Comparison of ENCODE assay signal across 11 cellular contexts in the genomic region with DNA sequence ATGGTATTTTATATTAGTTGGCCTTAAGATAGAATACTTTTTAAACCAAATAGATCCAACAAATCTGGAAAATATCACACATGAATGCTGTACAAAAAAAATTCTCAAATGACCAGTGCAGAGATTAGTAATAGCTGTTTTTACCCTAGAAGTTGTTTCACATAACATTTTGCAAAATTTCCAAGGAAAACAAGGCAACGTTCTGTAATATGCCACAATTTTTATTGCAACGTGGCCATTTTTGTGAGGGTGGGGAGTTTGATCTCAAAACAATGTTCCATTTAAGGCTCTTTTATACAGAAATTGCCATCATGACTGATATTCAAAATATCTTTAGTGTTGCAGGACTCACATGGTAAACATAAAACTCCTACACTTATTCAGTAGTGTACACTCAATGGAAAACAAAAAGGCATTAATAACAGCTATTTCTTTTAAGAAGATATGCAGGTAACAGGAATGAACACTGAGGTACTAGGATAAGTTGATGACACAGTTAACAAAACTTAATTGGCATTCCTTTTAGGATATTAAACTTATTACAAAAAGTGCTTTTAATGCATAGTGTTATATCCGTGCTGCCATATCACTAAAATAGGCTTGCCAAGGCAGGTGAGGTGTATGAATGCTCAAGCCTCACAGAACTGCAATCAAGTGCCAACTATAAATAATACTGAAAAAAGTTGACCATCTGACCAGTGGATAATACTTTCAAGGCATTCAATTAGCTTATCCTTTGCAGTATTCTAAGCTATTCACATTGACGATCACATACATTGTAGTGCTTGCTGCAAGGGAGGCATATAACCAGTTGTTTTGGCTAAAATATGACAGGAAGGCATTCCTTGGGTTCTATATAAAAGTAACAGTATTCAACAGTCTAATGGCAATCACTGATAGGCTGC. TPM values are rescaled to one million over a fixed set of nuclear protein-coding genes. Genes with fewer than 3 reads are reported as not detected.
A peak's percentile ranks its signal among the peaks of the same experiment; 100 is the strongest.
DNase-seq lines count a peak whose midpoint lies in the region; ATAC-seq and TF ChIP-seq lines count a peak whose summit lies in the region.
"Had no signal": no experiment of that assay in that cellular context is flagged by ENCODE, and none has a peak within 500 bp of the region (broad histone marks: within the 10 kb centered on the region; RNA-seq: fewer than 3 reads in every experiment).

No MANE protein-coding gene starts in this region.

- no peak for TF ChIP-seq CTCF in gastroesophageal sphincter (IDR thresholded peaks at IDR 0.05)

- ATAC-seq in gastroesophageal sphincter = no peak
- no peak for ATAC-seq in GM18505 (IDR thresholded peaks at IDR 0.05; ENCODE audit: unreplicated experiment)
- ATAC-seq in GM21360 (IDR thresholded peaks at IDR 0.05; ENCODE audit: unreplicated experiment) = no peak

- H3K9ac ChIP-seq in skeletal muscle satellite cell (ENCODE audit: low read depth, low read length) = peak overlapping the region; percentile 97

- H3K4me3 ChIP-seq in SJCRH30 (peak overlapping the region; percentile 88), gastroesophageal sphincter (peak overlapping the region; percentile 90 to 100), skeletal muscle satellite cell (ENCODE audit: low read length) (peak overlapping the region; percentile 90)

- H3K27me3 ChIP-seq in SJCRH30 = no peaks in the 10 kb centered on the region
- H3K27me3 ChIP-seq in gastroesophageal sphincter = no peaks in the 10 kb centered on the region
- no peaks in the 10 kb centered on the region for H3K27me3 ChIP-seq in skeletal muscle satellite cell (ENCODE audit: control insufficient read depth, insufficient read depth, low read length)

- TF ChIP-seq POLR2A in gastroesophageal sphincter (IDR thresholded peaks at IDR 0.05) (no peak), GM18505 (IDR thresholded peaks at IDR 0.05; ENCODE audit: borderline replicate concordance, extremely low read depth, insufficient read depth, insufficient read length) (no peak)

- no peak for TF ChIP-seq EP300 in gastroesophageal sphincter (IDR thresholded peaks at IDR 0.05)

- H3K4me1 ChIP-seq in SJCRH30 (peaks cover 44% of the 10 kb centered on the region), gastroesophageal sphincter (peaks cover 5 to 74% (median 11%) of the 10 kb centered on the region in 3 donors), skeletal muscle satellite cell (ENCODE audit: control insufficient read depth, insufficient read depth, low read length) (peaks cover 46% of the 10 kb centered on the region)

- H3K9me3 ChIP-seq in SJCRH30 (replicated peaks) (no peaks in the 10 kb centered on the region), gastroesophageal sphincter (no peaks in the 10 kb centered on the region), skeletal muscle satellite cell (replicated peaks; ENCODE audit: low read length) (no peaks in the 10 kb centered on the region)

- peak overlapping the region; percentile 91 for H3K4me2 ChIP-seq in skeletal muscle satellite cell (ENCODE audit: low read length)

- DNase-seq in EH (ENCODE audit: low read depth) (peak; percentile 36), SJCRH30 (no peak), HCEC 1CT (no peak)
- no peak for DNase-seq in activated naive CD4-positive, alpha-beta T cell treated with Interleukin-2 at 50 U/mL for 16 hours
- DNase-seq: activated naive CD4-positive, alpha-beta T cell; Kasumi-1 had no signal

- H3K27ac ChIP-seq in SJCRH30 = peak overlapping the region; percentile 98
- peak overlapping the region; percentile 98 to 100 (median 100) for H3K27ac ChIP-seq in gastroesophageal sphincter
- H3K27ac ChIP-seq: RWPE1 had no signal

- WGBS in gastroesophageal sphincter (ENCODE audit: low coverage in 1 of 2), 2 donors = 32 to 35% methylated on average over 4 of the region's 4 CpGs

- H3K36me3 ChIP-seq in SJCRH30 = peaks cover 21% of the 10 kb centered on the region
- H3K36me3 ChIP-seq in gastroesophageal sphincter = peaks cover 5 to 13% of the 10 kb centered on the region in 2 donors
- peaks cover 9% of the 10 kb centered on the region for H3K36me3 ChIP-seq in skeletal muscle satellite cell (ENCODE audit: insufficient read depth, low read length)

RNA-seq across cellular contexts. Expression of gene CFL2, which starts 2.3 kb away (rescaled TPM):
- total RNA-seq in SJCRH30 (2014; rRNA removed; shearing (Covaris generic)) = 197 and 233 TPM in 2 replicates
- total RNA-seq in gastroesophageal sphincter = 100 to 1,000 TPM; 229 to 307 (median 268) TPM
- 70.3 and 89.2 TPM in 2 replicates for total RNA-seq in skeletal muscle satellite cell (2012; rRNA removed)
